In genomic region chr9:31140316-31140715, GRCh38 we compare ENCODE assay signal across 9 cellular contexts.
DNase-seq lines count a peak whose midpoint lies in the region; ATAC-seq, FAIRE-seq and TF ChIP-seq lines count a peak whose summit lies in the region.
"Had no signal": no experiment of that assay in that cellular context is flagged by ENCODE, and none has a peak within 500 bp of the region (broad histone marks: within the 10 kb centered on the region; RNA-seq: fewer than 3 reads in every experiment).

No MANE protein-coding gene starts in this region.

- H3K27ac Mint-ChIP-seq in T-helper 2 cell treated with Interferon-gamma antibody and Interleukin-4, amounts not matched to agents 5 μg/mL and 100 μg/mL, for 36 hours: no peak overlapping the region
- H3K27ac Mint-ChIP-seq: activated T-cell treated with anti-CD3 and anti-CD28 coated beads, Interleukin-2, amount 50 U/mL, for 72 hours had no signal

- TF ChIP-seq POLR2A in H54 (IDR thresholded peaks at IDR 0.05; ENCODE audit: low read depth, low read length): no peak

- H3K9me3 ChIP-seq in cardiac muscle cell (ENCODE audit: low read depth) (no peaks in the 10 kb centered on the region), upper lobe of right lung (no peaks in the 10 kb centered on the region)

- H3K36me3 ChIP-seq in cardiac muscle cell (no peaks in the 10 kb centered on the region), upper lobe of right lung (no peaks in the 10 kb centered on the region)

- H3K36me3 Mint-ChIP-seq in T-helper 2 cell treated with Interferon-gamma antibody and Interleukin-4, amounts not matched to agents 5 μg/mL and 100 μg/mL, for 36 hours (ENCODE audit: low read depth): no peaks in the 10 kb centered on the region
- H3K36me3 Mint-ChIP-seq in activated T-cell treated with anti-CD3 and anti-CD28 coated beads, Interleukin-2, amount 50 U/mL, for 4 hours (ENCODE audit: insufficient read depth): no peaks in the 10 kb centered on the region

- ATAC-seq in Right ventricle myocardium inferior (no peak), upper lobe of right lung (no peak)
- no peak for ATAC-seq in activated T-cell treated with anti-CD3 and anti-CD28 coated beads, Interleukin-2, amount 50 U/mL, for 4 hours
- ATAC-seq: activated T-cell treated with anti-CD3 and anti-CD28 coated beads, Interleukin-2, amount 50 U/mL, for 72 hours had no signal

- no peak overlapping the region for H3K4me3 ChIP-seq in cardiac muscle cell
- no peak overlapping the region for H3K4me3 ChIP-seq in epithelial cell of esophagus (ENCODE audit: low read length)
- H3K4me3 ChIP-seq in upper lobe of right lung: no peak overlapping the region

- FAIRE-seq in H54 (lab: Jason Lieb, UNC): no peak

- H3K4me3 Mint-ChIP-seq in T-helper 2 cell treated with Interferon-gamma antibody and Interleukin-4, amounts not matched to agents 5 μg/mL and 100 μg/mL, for 36 hours: no peak overlapping the region
- H3K4me3 Mint-ChIP-seq in activated T-cell treated with anti-CD3 and anti-CD28 coated beads, Interleukin-2, amount 50 U/mL, for 4 hours: no peak overlapping the region
- H3K4me3 Mint-ChIP-seq: activated T-cell treated with anti-CD3 and anti-CD28 coated beads, Interleukin-2, amount 50 U/mL, for 72 hours had no signal

- DNase-seq in cardiac muscle cell (ENCODE audit: low read depth in 1 of 2, low spot score in 1 of 2) (peak; percentile 22 to 59), Right ventricle myocardium inferior (ENCODE audit: missing footprints) (no peak), NCI-H69 (lab: John Stamatoyannopoulos, UW) (peak; percentile 61), epithelial cell of esophagus (ENCODE audit: low read depth) (peak; percentile 76), upper lobe of right lung (no peak), H54 (ENCODE audit: insufficient read length, low spot score) (no peak)
- DNase-seq in T-helper 2 cell treated with Interferon-gamma antibody and Interleukin-4, amounts not matched to agents 5 μg/mL and 100 μg/mL, for 36 hours (ENCODE audit: low spot score): no peak
- DNase-seq in activated T-cell treated with anti-CD3 and anti-CD28 coated beads, Interleukin-2, amount 50 U/mL, for 4 hours: no peak
- DNase-seq: activated T-cell treated with anti-CD3 and anti-CD28 coated beads, Interleukin-2, amount 50 U/mL, for 72 hours had no signal

- H3K9me3 Mint-ChIP-seq in T-helper 2 cell treated with Interferon-gamma antibody and Interleukin-4, amounts not matched to agents 5 μg/mL and 100 μg/mL, for 36 hours: no peaks in the 10 kb centered on the region
- H3K9me3 Mint-ChIP-seq in activated T-cell treated with anti-CD3 and anti-CD28 coated beads, Interleukin-2, amount 50 U/mL, for 4 hours: no peaks in the 10 kb centered on the region
- H3K9me3 Mint-ChIP-seq: activated T-cell treated with anti-CD3 and anti-CD28 coated beads, Interleukin-2, amount 50 U/mL, for 72 hours had no signal

- H3K27ac ChIP-seq in cardiac muscle cell: no peak overlapping the region
- no peak overlapping the region for H3K27ac ChIP-seq in upper lobe of right lung

- no peaks in the 10 kb centered on the region for H3K4me1 ChIP-seq in cardiac muscle cell (ENCODE audit: low read depth)
- no peaks in the 10 kb centered on the region for H3K4me1 ChIP-seq in upper lobe of right lung

- intact Hi-C loops in Right ventricle myocardium inferior (cut with DNase I) (no loop called here), upper lobe of right lung (cut with DNase I) (no loop called here)

- H3K27me3 ChIP-seq in cardiac muscle cell: no peaks in the 10 kb centered on the region
- H3K27me3 ChIP-seq in upper lobe of right lung: no peaks in the 10 kb centered on the region

- no peaks in the 10 kb centered on the region for H3K4me1 Mint-ChIP-seq in T-helper 2 cell treated with Interferon-gamma antibody and Interleukin-4, amounts not matched to agents 5 μg/mL and 100 μg/mL, for 36 hours (ENCODE audit: low read depth)
- no peaks in the 10 kb centered on the region for H3K4me1 Mint-ChIP-seq in activated T-cell treated with anti-CD3 and anti-CD28 coated beads, Interleukin-2, amount 50 U/mL, for 4 hours (ENCODE audit: low read depth)

- H3K27me3 Mint-ChIP-seq in T-helper 2 cell treated with Interferon-gamma antibody and Interleukin-4, amounts not matched to agents 5 μg/mL and 100 μg/mL, for 36 hours (ENCODE audit: low read depth): no peaks in the 10 kb centered on the region
- H3K27me3 Mint-ChIP-seq in activated T-cell treated with anti-CD3 and anti-CD28 coated beads, Interleukin-2, amount 50 U/mL, for 4 hours (ENCODE audit: low read depth): no peaks in the 10 kb centered on the region

- TF ChIP-seq CTCF in cardiac muscle cell (IDR thresholded peaks at IDR 0.05; ENCODE audit: low read depth, low read length) (peak; percentile 51), epithelial cell of esophagus (IDR thresholded peaks at IDR 0.05; ENCODE audit: insufficient read depth, low read depth, low read length, missing control alignments) (peak; percentile 36), upper lobe of right lung (IDR thresholded peaks at IDR 0.05) (peak; percentile 30)

Comparison
In these comparisons a context has a peak if more than half of its experiments do, and no peak if none do; other contexts are left out.
1. DNase-seq: peak in cardiac muscle cell (2 of 2), NCI-H69 (single experiment) and epithelial cell of esophagus (single experiment); none in Right ventricle myocardium inferior (single experiment), upper lobe of right lung (single experiment), T-helper 2 cell treated with Interferon-gamma antibody and Interleukin-4, amounts not matched to agents 5 μg/mL and 100 μg/mL, for 36 hours (single experiment), H54 (single experiment) and activated T-cell treated with anti-CD3 and anti-CD28 coated beads, Interleukin-2, amount 50 U/mL, for 4 hours (single experiment).
2. Peak in every context shown above with its lines, with median percentiles within 50 percentile points of each other: CTCF ChIP-seq.